In genomic region chr12:49109631-49110172, GRCh38 we compare ENCODE assay signal across 8 cellular contexts. TPM values are rescaled to one million over a fixed set of nuclear protein-coding genes. Genes with fewer than 3 reads are reported as not detected.
DNase-seq lines count a peak whose midpoint lies in the region; ATAC-seq and TF ChIP-seq lines count a peak whose summit lies in the region.

No MANE protein-coding gene starts in this region.

- H3K4me3 ChIP-seq in GM12865 (ENCODE audit: low read depth, low read length) (peak overlapping the region; percentile 85), fibroblast of villous mesenchyme (ENCODE audit: low read depth, low read length) (peak overlapping the region; percentile 95), retinal pigment epithelial cell (ENCODE audit: low read length) (peak overlapping the region; percentile 88)

- peaks cover 2% of the 10 kb centered on the region for H3K36me3 Mint-ChIP-seq in T-helper 17 cell (ENCODE audit: low read depth)

- H3K4me3 Mint-ChIP-seq in T-helper 17 cell: peak overlapping the region; percentile 98

- peaks cover 23% of the 10 kb centered on the region for H3K4me1 Mint-ChIP-seq in T-helper 17 cell

- TF ChIP-seq CTCF in GM12865 (IDR thresholded peaks at IDR 0.05; ENCODE audit: insufficient read depth, low read depth, low read length, missing control alignments) (no peak), fibroblast of villous mesenchyme (IDR thresholded peaks at IDR 0.05; ENCODE audit: insufficient read depth, low read depth, low read length) (no peak), retinal pigment epithelial cell (conservative IDR thresholded peaks at IDR 0.05; ENCODE audit: low read depth, low read length) (no peak)

- no peaks in the 10 kb centered on the region for H3K9me3 ChIP-seq in T-helper 17 cell (ENCODE audit: control insufficient read depth, low read length, poor library complexity, severe bottlenecking)

- DNase-seq in GM12865 (ENCODE audit: low read depth) (no peak), T-helper 17 cell (no peak), fibroblast of villous mesenchyme (ENCODE audit: low read depth) (no peak), retinal pigment epithelial cell (ENCODE audit: low read depth) (no peak), DMS79 (lab: John Stamatoyannopoulos, UW) (no peak), SIG-M5 (lab: John Stamatoyannopoulos, UW) (no peak), NAMALWA (ENCODE audit: low spot score) (no peak)

- no peaks in the 10 kb centered on the region for H3K27me3 Mint-ChIP-seq in T-helper 17 cell

- H3K27ac Mint-ChIP-seq in T-helper 17 cell: peak overlapping the region; percentile 99

- no peak for ATAC-seq in T-helper 17 cell
- no peak for ATAC-seq in HG03095 (IDR thresholded peaks at IDR 0.05; ENCODE audit: unreplicated experiment)

RNA-seq across cellular contexts. Expression of gene LMBR1L, which starts 0.9 kb away (rescaled TPM):
- total RNA-seq in T-helper 17 cell: 100 to 1,000 TPM; 257 to 270 TPM
- total RNA-seq in fibroblast of villous mesenchyme: 47.9 and 71.2 TPM in 2 replicates

RNA-seq across cellular contexts. Expression of gene DHH, which starts 15.1 kb away (rescaled TPM):
- total RNA-seq in T-helper 17 cell: under 1 TPM; 0.17 to 0.44 TPM
- total RNA-seq in fibroblast of villous mesenchyme: not detected in 2 replicates

RNA-seq across cellular contexts. Expression of gene TUBA1B, which starts 21.5 kb away (rescaled TPM):
- 100 to 1,000 TPM; 137 to 159 TPM for total RNA-seq in T-helper 17 cell
- total RNA-seq in fibroblast of villous mesenchyme: 1,457 and 1,471 TPM in 2 replicates

RNA-seq across cellular contexts. Expression of gene RHEBL1, which starts 39.9 kb away (rescaled TPM):
- total RNA-seq in T-helper 17 cell (1 to 10 TPM; 7.9 to 8.1 TPM), fibroblast of villous mesenchyme (0.64 and 0.86 TPM in 2 replicates)

RNA-seq across cellular contexts. Expression of gene KMT2D, which starts 49.1 kb away (rescaled TPM):
- 100 to 1,000 TPM; 137 to 139 TPM for total RNA-seq in T-helper 17 cell
- 32.2 and 37.1 TPM in 2 replicates for total RNA-seq in fibroblast of villous mesenchyme
